In genomic region chr4:121071640-121072037, GRCh38 we compare ENCODE assay signal across 9 cellular contexts. TPM values are rescaled to one million over a fixed set of nuclear protein-coding genes. Genes with fewer than 3 reads are reported as not detected.
DNase-seq lines count a peak whose midpoint lies in the region; ATAC-seq and TF ChIP-seq lines count a peak whose summit lies in the region.
"Had no signal": no experiment of that assay in that cellular context is flagged by ENCODE, and none has a peak within 500 bp of the region (broad histone marks: within the 10 kb centered on the region; RNA-seq: fewer than 3 reads in every experiment).

No MANE protein-coding gene starts in this region.

- H3K9me3 ChIP-seq in Panc1 (ENCODE audit: control insufficient read depth, insufficient read depth, low read depth, low read length) (no peaks in the 10 kb centered on the region), esophagus squamous epithelium (no peaks in the 10 kb centered on the region), ovary (no peaks in the 10 kb centered on the region)

- no peak for TF ChIP-seq EP300 in ovary (IDR thresholded peaks at IDR 0.05)

- BruUV-seq in Panc1 (replicated peaks; lab: Mats Ljungman, UMichigan) = no TSS peak

- POLR2A ChIA-PET in Panc1 (lab: Charles Lee) = no interaction called here

- intact Hi-C loops in CD14-positive monocyte (cut with micrococcal nuclease) (no loop called here), Panc1 (cut with micrococcal nuclease; ENCODE audit: unreplicated experiment) (no loop called here), esophagus squamous epithelium (cut with DNase I) (no loop called here), ovary (cut with DNase I) (loop anchor here in 3 of 4 donors (5.0 kb wide), 1 partner anchor 149 kb away; the partner anchor contains the start of gene PRDM5 (in 3 of the 3)), left colon (cut with DNase I, micrococcal nuclease) (no loop called here)

- in situ Hi-C loops in Panc1 (cut with HindIII; ENCODE audit: low pct_unique_long_range_greater_than_20kb, low sequenced_read_pairs) = no loop called here

- no peaks in the 10 kb centered on the region for H3K36me3 ChIP-seq in Panc1 (ENCODE audit: control insufficient read depth, insufficient read depth, low read length)
- H3K36me3 ChIP-seq in esophagus squamous epithelium = no peaks in the 10 kb centered on the region
- no peaks in the 10 kb centered on the region for H3K36me3 ChIP-seq in ovary

- H3K27me3 Mint-ChIP-seq in CD14-positive monocyte (ENCODE audit: low read depth in 3 of 3) = peaks cover 57 to 70% (median 65%) of the 10 kb centered on the region in 3 donors

- H3K4me3 ChIP-seq in Panc1 (ENCODE audit: low read depth in 2 of 2, low read length in 2 of 2) = peak overlapping the region; percentile 34 to 45
- peak overlapping the region; percentile 36 to 81 (median 56) for H3K4me3 ChIP-seq in esophagus squamous epithelium
- H3K4me3 ChIP-seq in ovary = peak overlapping the region; percentile 54

- DNase-seq in CD14-positive monocyte (ENCODE audit: low spot score) (no peak), Panc1 (ENCODE audit: low read depth, low spot score) (no peak), esophagus squamous epithelium (lab: John Stamatoyannopoulos, UW) (no peak), ovary (peak in 1 of 5 donors; percentile 41), left colon (no peak), NCI-H1694 treated with DMSO at 0.1 percent for 48 hours (lab: John Stamatoyannopoulos, UW) (no peak), T-helper 9 cell (no peak)

- peaks cover 0 to 24% (median 14%) of the 10 kb centered on the region in 7 donors for H3K9me3 Mint-ChIP-seq in CD14-positive monocyte

- TF ChIP-seq CTCF in CD14-positive monocyte (IDR thresholded peaks at IDR 0.05) (no peak), Panc1 (IDR thresholded peaks at IDR 0.05) (no peak), esophagus squamous epithelium (IDR thresholded peaks at IDR 0.05) (peak in 1 of 6 experiments; percentile 0), ovary (IDR thresholded peaks at IDR 0.05) (no peak)

- H3K4me3 Mint-ChIP-seq in CD14-positive monocyte = peak overlapping the region; percentile 79 to 94

- H3K4me1 Mint-ChIP-seq in CD14-positive monocyte = peaks cover 30% of the 10 kb centered on the region

- H3K27me3 ChIP-seq in Panc1 (ENCODE audit: control insufficient read depth, insufficient read depth, low read length) (peaks cover 4% of the 10 kb centered on the region), esophagus squamous epithelium (peaks cover 0 to 91% (median 15%) of the 10 kb centered on the region in 4 donors), ovary (no peaks in the 10 kb centered on the region)

- peaks cover 10 to 11% of the 10 kb centered on the region in 2 donors for H3K36me3 Mint-ChIP-seq in CD14-positive monocyte

- no peak overlapping the region for H3K27ac ChIP-seq in Panc1 (ENCODE audit: low read length)
- H3K27ac ChIP-seq in esophagus squamous epithelium = peak overlapping the region in 3 of 4 donors; percentile 74 to 84 (median 77)
- peak overlapping the region; percentile 67 to 87 for H3K27ac ChIP-seq in ovary

- H3K4me1 ChIP-seq in Panc1 (ENCODE audit: control insufficient read depth, insufficient read depth, low read length) = no peaks in the 10 kb centered on the region; the same call in 1 of the 2 replicates
- H3K4me1 ChIP-seq in esophagus squamous epithelium = peaks cover 9 to 28% (median 20%) of the 10 kb centered on the region in 3 donors
- H3K4me1 ChIP-seq in ovary (ENCODE audit: insufficient read depth) = peaks cover 2% of the 10 kb centered on the region

- CTCF ChIA-PET in Panc1 (lab: Charles Lee) = interaction anchor here (0.6 to 1.0 kb wide), 2 partner anchors 46 to 202 kb away, joined by 3 to 9 read pairs; no protein-coding TSS in a partner anchor

- H3K27ac Mint-ChIP-seq in CD14-positive monocyte = peak overlapping the region in 2 of 7 donors; percentile 24 to 31

- ATAC-seq in Panc1 (peak; percentile 23; the same call in 1 of the 2 replicates), left colon (no peak), HG03460 (IDR thresholded peaks at IDR 0.05; ENCODE audit: unreplicated experiment) (no peak)

- 2 to 7% methylated on average over 14 to 18 of the region's 21 CpGs for WGBS in esophagus squamous epithelium, 2 donors
- 0 to 1% (median 1%) methylated on average over 21 of the region's 21 CpGs for WGBS in ovary, 3 donors

- TF ChIP-seq POLR2A in esophagus squamous epithelium (IDR thresholded peaks at IDR 0.05) (no peak), ovary (IDR thresholded peaks at IDR 0.05) (no peak)

RNA-seq across cellular contexts. Expression of gene NDNF, which starts 0.7 kb away (rescaled TPM):
- polyA plus RNA-seq in CD14-positive monocyte (not detected), ovary (10 to 100 TPM; 32.6 to 44.6 TPM)
- total RNA-seq in Panc1 (2021; ENCODE audit: unreplicated experiment) (0.10 TPM), esophagus squamous epithelium (1 to 10 TPM; 1.0 to 8.4 (median 1.4) TPM), ovary (10 to 100 TPM; 20.6 to 68.0 (median 46.6) TPM), left colon (10 to 100 TPM in 1 of 2 donors, 1 to 10 TPM in 1; 9.2 to 14.0 TPM)
- not detected for polyA plus RNA-seq in Panc1 (2012; ENCODE audit: insufficient read length)
- total RNA-seq: T-helper 2 cell treated with Interferon-gamma antibody and Interleukin-4, amounts not matched to agents 100 ng/mL and 5 ng/mL, for 36 hours had no signal

Comparison
In these comparisons a context has a peak if more than half of its experiments do, and no peak if none do; other contexts are left out.
1. intact Hi-C loops: an anchor here in ovary (5.0 kb wide); none called in CD14-positive monocyte, Panc1, esophagus squamous epithelium and left colon.